ENCODE assay signal across 1 cellular context in genomic region chr9:137276757-137277328, GRCh38.
TF ChIP-seq lines count a peak whose summit lies in the region.

No MANE protein-coding gene starts in this region.

TF ChIP-seq in K562, 482 proteins besides CTCF, POLR2A, EP300 and RAD21 (continued from another document and continues in another):
- TF ChIP-seq MGA (IDR thresholded peaks at IDR 0.05) (peak; percentile 84), KLF16 (IDR thresholded peaks at IDR 0.05) (no peak), ZNF398 (CRISPR knock-in tag; IDR thresholded peaks at IDR 0.05) (no peak), ZNF318 (IDR thresholded peaks at IDR 0.05; ENCODE audit: borderline replicate concordance in 1 of 2, low read depth in 1 of 2) (no peak), PYGO2 (tag; IDR thresholded peaks at IDR 0.05) (no peak), BRD4 (IDR thresholded peaks at IDR 0.05) (no peak; the same call in 1 of the 2 replicates), TGIF2 (CRISPR knock-in tag; IDR thresholded peaks at IDR 0.05) (no peak), CBFB (CRISPR knock-in tag; IDR thresholded peaks at IDR 0.05) (no peak), NR2F6 (CRISPR knock-in tag; IDR thresholded peaks at IDR 0.05) (no peak), ZNF785 (CRISPR knock-in tag; IDR thresholded peaks at IDR 0.05) (no peak), CBX5 (IDR thresholded peaks at IDR 0.05; ENCODE audit: borderline replicate concordance, low read depth) (no peak), ATF4 (CRISPR knock-in tag; IDR thresholded peaks at IDR 0.05) (no peak), ZNF316 (IDR thresholded peaks at IDR 0.05) (no peak), ZNF583 (CRISPR knock-in tag; IDR thresholded peaks at IDR 0.05) (no peak), HNRNPH1 (optimal IDR thresholded peaks at IDR 0.05; ENCODE audit: low read depth, low read length) (no peak), SP2 (IDR thresholded peaks at IDR 0.05; ENCODE audit: extremely low read depth, low read depth, low read length, poor library complexity, severe bottlenecking) (no peak), RNF2 (IDR thresholded peaks at IDR 0.05) (peak; percentile 42; the same call in 1 of the 2 replicates), TEAD4 (IDR thresholded peaks at IDR 0.05; ENCODE audit: low read length) (no peak), TEAD4 (CRISPR knock-in tag; IDR thresholded peaks at IDR 0.05; ENCODE audit: borderline replicate concordance) (no peak), NCOR1 (IDR thresholded peaks at IDR 0.05) (no peak; the same call in 1 of the 2 replicates)
- TF ChIP-seq, protein P1, sequence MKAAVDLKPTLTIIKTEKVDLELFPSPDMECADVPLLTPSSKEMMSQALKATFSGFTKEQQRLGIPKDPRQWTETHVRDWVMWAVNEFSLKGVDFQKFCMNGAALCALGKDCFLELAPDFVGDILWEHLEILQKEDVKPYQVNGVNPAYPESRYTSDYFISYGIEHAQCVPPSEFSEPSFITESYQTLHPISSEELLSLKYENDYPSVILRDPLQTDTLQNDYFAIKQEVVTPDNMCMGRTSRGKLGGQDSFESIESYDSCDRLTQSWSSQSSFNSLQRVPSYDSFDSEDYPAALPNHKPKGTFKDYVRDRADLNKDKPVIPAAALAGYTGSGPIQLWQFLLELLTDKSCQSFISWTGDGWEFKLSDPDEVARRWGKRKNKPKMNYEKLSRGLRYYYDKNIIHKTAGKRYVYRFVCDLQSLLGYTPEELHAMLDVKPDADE (conservative IDR thresholded peaks at IDR 0.05; ENCODE audit: control insufficient read depth, low read depth, low read length): 0 out of 2 replicates have a peak, but pooled peaks have one; percentile 49
- TF ChIP-seq, protein P2, sequence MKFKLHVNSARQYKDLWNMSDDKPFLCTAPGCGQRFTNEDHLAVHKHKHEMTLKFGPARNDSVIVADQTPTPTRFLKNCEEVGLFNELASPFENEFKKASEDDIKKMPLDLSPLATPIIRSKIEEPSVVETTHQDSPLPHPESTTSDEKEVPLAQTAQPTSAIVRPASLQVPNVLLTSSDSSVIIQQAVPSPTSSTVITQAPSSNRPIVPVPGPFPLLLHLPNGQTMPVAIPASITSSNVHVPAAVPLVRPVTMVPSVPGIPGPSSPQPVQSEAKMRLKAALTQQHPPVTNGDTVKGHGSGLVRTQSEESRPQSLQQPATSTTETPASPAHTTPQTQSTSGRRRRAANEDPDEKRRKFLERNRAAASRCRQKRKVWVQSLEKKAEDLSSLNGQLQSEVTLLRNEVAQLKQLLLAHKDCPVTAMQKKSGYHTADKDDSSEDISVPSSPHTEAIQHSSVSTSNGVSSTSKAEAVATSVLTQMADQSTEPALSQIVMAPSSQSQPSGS (CRISPR knock-in tag; IDR thresholded peaks at IDR 0.05): no peak
- TF ChIP-seq, protein P3, sequence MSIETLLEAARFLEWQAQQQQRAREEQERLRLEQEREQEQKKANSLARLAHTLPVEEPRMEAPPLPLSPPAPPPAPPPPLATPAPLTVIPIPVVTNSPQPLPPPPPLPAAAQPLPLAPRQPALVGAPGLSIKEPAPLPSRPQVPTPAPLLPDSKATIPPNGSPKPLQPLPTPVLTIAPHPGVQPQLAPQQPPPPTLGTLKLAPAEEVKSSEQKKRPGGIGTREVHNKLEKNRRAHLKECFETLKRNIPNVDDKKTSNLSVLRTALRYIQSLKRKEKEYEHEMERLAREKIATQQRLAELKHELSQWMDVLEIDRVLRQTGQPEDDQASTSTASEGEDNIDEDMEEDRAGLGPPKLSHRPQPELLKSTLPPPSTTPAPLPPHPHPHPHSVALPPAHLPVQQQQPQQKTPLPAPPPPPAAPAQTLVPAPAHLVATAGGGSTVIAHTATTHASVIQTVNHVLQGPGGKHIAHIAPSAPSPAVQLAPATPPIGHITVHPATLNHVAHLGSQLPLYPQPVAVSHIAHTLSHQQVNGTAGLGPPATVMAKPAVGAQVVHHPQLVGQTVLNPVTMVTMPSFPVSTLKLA (conservative IDR thresholded peaks at IDR 0.05): peak; percentile 96 to 97
